Comparison of ENCODE assay signal across 9 cellular contexts in the genomic region with DNA sequence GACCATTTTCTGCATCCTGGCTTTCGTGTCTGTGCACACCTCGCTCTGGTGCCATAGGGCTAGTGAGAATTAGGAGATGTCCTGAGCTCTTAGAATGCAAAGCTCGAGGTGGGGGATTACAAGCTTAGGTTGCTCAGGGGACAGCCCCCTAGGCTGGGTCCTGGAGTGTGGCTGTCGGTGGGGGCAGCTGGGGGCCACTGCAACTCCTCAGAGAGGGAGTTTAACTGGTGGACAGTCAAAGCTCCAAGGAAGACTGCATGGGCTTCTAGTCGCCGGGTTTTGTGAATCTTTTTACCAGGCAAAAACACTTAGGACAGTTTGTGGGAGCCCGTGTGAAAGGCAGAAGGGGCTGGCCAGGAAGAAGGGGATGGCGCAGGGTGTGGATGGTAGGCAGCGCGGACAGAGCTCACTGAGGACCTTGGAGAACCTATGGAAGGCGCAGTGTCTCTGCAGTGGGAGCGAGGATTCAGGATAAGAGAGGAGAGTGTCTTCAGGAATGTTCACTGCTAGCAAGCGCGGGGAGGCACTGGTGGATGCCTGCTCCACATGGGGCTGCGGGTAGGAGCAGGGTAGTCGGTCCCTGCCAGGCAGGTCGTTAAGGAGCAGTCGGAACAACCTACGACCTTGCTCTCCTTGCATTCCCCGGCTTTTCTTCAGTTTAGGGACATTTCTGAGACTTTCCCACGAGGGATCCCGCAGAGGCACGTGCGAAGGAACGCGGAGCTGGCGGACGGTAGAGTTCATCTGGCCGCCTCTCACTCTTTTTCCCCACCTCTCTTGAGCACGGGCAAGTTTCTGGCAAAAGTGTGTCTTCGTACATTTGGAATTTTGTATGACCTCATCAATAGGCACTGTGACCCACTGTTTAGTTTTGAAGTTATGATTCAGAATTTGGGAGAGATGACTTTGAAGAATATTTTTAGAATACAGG. TPM values are rescaled to one million over a fixed set of nuclear protein-coding genes. Genes with fewer than 3 reads are reported as not detected.
DNase-seq lines count a peak whose midpoint lies in the region; ATAC-seq and TF ChIP-seq lines count a peak whose summit lies in the region.
"Had no signal": no experiment of that assay in that cellular context is flagged by ENCODE, and none has a peak within 500 bp of the region (broad histone marks: within the 10 kb centered on the region; RNA-seq: fewer than 3 reads in every experiment).

No MANE protein-coding gene starts in this region.

- H3F3A ChIP-seq in PC-3 (ENCODE audit: low read length, unreplicated experiment), result no peaks in the 10 kb centered on the region

- H2BK120ac ChIP-seq in neuronal stem cell (ENCODE audit: low read depth, low read length), result no peak overlapping the region

- no CpG with 5 or more reads among the region's 31 CpGs for WGBS in neuronal stem cell (ENCODE audit: extremely low coverage in 2 of 2, insufficient read length in 2 of 2, insufficient replicate concordance in 1 of 2), 2 donors

- no peak overlapping the region for H2BK12ac ChIP-seq in neuronal stem cell (ENCODE audit: low read length)

- H2AFZ ChIP-seq in PC-3 (ENCODE audit: low read length) (no peak overlapping the region), fibroblast of lung (ENCODE audit: low read length) (no peak overlapping the region), neuronal stem cell (ENCODE audit: low read length) (no peak overlapping the region)

- ATAC-seq in PC-3, result no peak
- no peak for ATAC-seq in GM19328 (IDR thresholded peaks at IDR 0.05; ENCODE audit: unreplicated experiment)
- no peak for ATAC-seq in GM18498 (IDR thresholded peaks at IDR 0.05; ENCODE audit: unreplicated experiment)

- H3K4me1 ChIP-seq in PC-3 (ENCODE audit: insufficient read depth, low read length), result peaks cover 24% of the 10 kb centered on the region
- H3K4me1 ChIP-seq in fibroblast of lung (ENCODE audit: control insufficient read depth, extremely low read depth, insufficient read depth, low read length), result peaks cover 10% of the 10 kb centered on the region
- H3K4me1 ChIP-seq in neuronal stem cell (ENCODE audit: control insufficient read depth in 2 of 2, insufficient read depth in 1 of 2, low read depth in 1 of 2, low read length in 2 of 2), result peaks cover 15% of the 10 kb centered on the region in 2 donors

- H2AK5ac ChIP-seq in neuronal stem cell (ENCODE audit: low read depth, low read length), result no peak overlapping the region

- H3K4me2 ChIP-seq in PC-3 (ENCODE audit: low read length) (peak overlapping the region; percentile 95), fibroblast of lung (ENCODE audit: extremely low read depth, insufficient read depth, low read length) (peak overlapping the region; percentile 89), neuronal stem cell (ENCODE audit: insufficient read depth, low read length, poor library complexity, severe bottlenecking) (no peak overlapping the region)

- H3K27ac ChIP-seq in PC-3 (ENCODE audit: low read length) (no peak overlapping the region), fibroblast of lung (ENCODE audit: insufficient read depth, low read length) (peak overlapping the region; percentile 87), neuronal stem cell (replicated peaks; ENCODE audit: low read length) (no peak overlapping the region)

- CTCF ChIA-PET in PC-3 (lab: Charles Lee), result interaction anchor here (0.7 kb wide), 1 partner anchor 78 kb away, joined by 7 read pairs; no protein-coding TSS in a partner anchor

- H3K18ac ChIP-seq in neuronal stem cell (ENCODE audit: low read length), result peak overlapping the region; percentile 91

- H3K4me3 ChIP-seq in PC-3 (ENCODE audit: low read length), result peak overlapping the region; percentile 70; the same call in 1 of the 2 replicates
- H3K4me3 ChIP-seq in fibroblast of lung (replicated peaks in 1 of 4; ENCODE audit: control extremely low read depth in 1 of 4, insufficient read depth in 1 of 4, low read depth in 3 of 4, low read length in 4 of 4), result peak overlapping the region; percentile 52 to 88 (median 62)
- peak overlapping the region in 1 of 2 donors; percentile 5 for H3K4me3 ChIP-seq in neuronal stem cell (ENCODE audit: low read length in 2 of 2)

- H3K14ac ChIP-seq in neuronal stem cell (ENCODE audit: low read length), result peak overlapping the region; percentile 22

- no peak overlapping the region for H4K91ac ChIP-seq in neuronal stem cell (ENCODE audit: low read depth, low read length, poor library complexity)

- in situ Hi-C loops in ACHN (cut with HindIII; ENCODE audit: low pct_ligation_motif_present, low pct_unique_long_range_greater_than_20kb, low sequenced_read_pairs), result no loop called here

- intact Hi-C loops in PC-3 (cut with micrococcal nuclease), result no loop called here

- no peaks in the 10 kb centered on the region for H3K36me3 ChIP-seq in PC-3 (ENCODE audit: low read depth, low read length)
- H3K36me3 ChIP-seq in fibroblast of lung (ENCODE audit: control insufficient read depth, insufficient read depth, low read length), result peaks cover 19% of the 10 kb centered on the region
- H3K36me3 ChIP-seq in neuronal stem cell (replicated peaks in 1 of 2; ENCODE audit: control insufficient read depth in 2 of 2, insufficient read depth in 2 of 2, low read length in 2 of 2), result peaks cover 0 to 18% of the 10 kb centered on the region in 2 donors

- BruUV-seq in PC-3 (replicated peaks; lab: Mats Ljungman, UMichigan), result no TSS peak

- no peak overlapping the region for H2BK5ac ChIP-seq in neuronal stem cell (ENCODE audit: low read length)

- POLR2A ChIA-PET in PC-3 (lab: Charles Lee; ENCODE audit: unreplicated experiment), result no interaction called here

- H3K79me1 ChIP-seq in neuronal stem cell (ENCODE audit: low read depth, low read length), result no peaks in the 10 kb centered on the region

- H3K9me3 ChIP-seq in PC-3 (ENCODE audit: low read length), result no peaks in the 10 kb centered on the region
- H3K9me3 ChIP-seq in fibroblast of lung (ENCODE audit: control insufficient read depth, insufficient read depth, low read depth, low read length), result no peaks in the 10 kb centered on the region
- peaks cover 5 to 7% of the 10 kb centered on the region in 2 donors for H3K9me3 ChIP-seq in neuronal stem cell (replicated peaks in 1 of 2; ENCODE audit: control insufficient read depth in 2 of 2, insufficient read depth in 1 of 2, low read depth in 1 of 2, low read length in 2 of 2)

- H3K23ac ChIP-seq in neuronal stem cell (ENCODE audit: low read depth, low read length, poor library complexity), result peak overlapping the region; percentile 18

- TF ChIP-seq CTCF in PC-3 (conservative IDR thresholded peaks at IDR 0.05; ENCODE audit: low read depth, low read length) (no peak), fibroblast of lung (conservative IDR thresholded peaks at IDR 0.05 in 1 of 2, IDR thresholded peaks at IDR 0.05 in 1 of 2; ENCODE audit: low read depth in 1 of 2, low read length in 2 of 2) (no peak)

- H3K9ac ChIP-seq in PC-3 (ENCODE audit: low read length) (no peak overlapping the region), fibroblast of lung (ENCODE audit: insufficient read depth, low read length) (peak overlapping the region; percentile 78), neuronal stem cell (ENCODE audit: low read depth, low read length, poor library complexity) (no peak overlapping the region)

- no peak overlapping the region for H3K4ac ChIP-seq in neuronal stem cell (ENCODE audit: low read length)

- H2BK15ac ChIP-seq in neuronal stem cell (ENCODE audit: low read length), result no peak overlapping the region

- H3K79me2 ChIP-seq in PC-3 (ENCODE audit: low read length) (peaks cover 17% of the 10 kb centered on the region), fibroblast of lung (ENCODE audit: control insufficient read depth, insufficient read depth, low read length) (peaks cover 25% of the 10 kb centered on the region)

- DNase-seq in ACHN (peak; percentile 7), PC-3 (peak; percentile 30), fibroblast of lung (ENCODE audit: low read depth in 2 of 2) (peak; percentile 76 to 85), neuronal stem cell (ENCODE audit: low spot score) (no peak), NCI-H1092 treated with DMSO at 0.1 percent for 48 hours (lab: John Stamatoyannopoulos, UW) (no peak), HT-29 (ENCODE audit: low spot score) (no peak)
- DNase-seq: NCI-H1048 had no signal

- H3K9me2 ChIP-seq in PC-3 (replicated peaks; ENCODE audit: low read length), result no peaks in the 10 kb centered on the region

- no peaks in the 10 kb centered on the region for H3K27me3 ChIP-seq in PC-3 (ENCODE audit: low read length)
- no peaks in the 10 kb centered on the region for H3K27me3 ChIP-seq in fibroblast of lung (ENCODE audit: control insufficient read depth, insufficient read depth, low read length)
- no peaks in the 10 kb centered on the region for H3K27me3 ChIP-seq in neuronal stem cell (ENCODE audit: control insufficient read depth in 3 of 3, insufficient read depth in 3 of 3, low read depth in 1 of 3, low read length in 3 of 3)

- no peak overlapping the region for H4K8ac ChIP-seq in neuronal stem cell (ENCODE audit: low read depth, low read length)

- no peaks in the 10 kb centered on the region for H4K20me1 ChIP-seq in PC-3 (ENCODE audit: low read length)
- no peaks in the 10 kb centered on the region for H4K20me1 ChIP-seq in fibroblast of lung (ENCODE audit: control insufficient read depth, extremely low read depth, insufficient read depth, low read length)

RNA-seq across cellular contexts. Expression of gene KCNE1, which starts 12.9 kb away (rescaled TPM):
- total RNA-seq in PC-3 (2014; rRNA removed), result 0.58 and 0.69 TPM in 2 replicates
- total RNA-seq in fibroblast of lung, result under 0.01 and 0.33 TPM in 2 replicates
- polyA plus RNA-seq in fibroblast of lung, result 0.45 and 0.63 TPM in 2 replicates
- 0.20 and 0.31 TPM in 2 replicates for polyA plus RNA-seq in fibroblast of lung (2012)
- 0.93 TPM in 1 of 2 replicates, not detected in the other for polyA minus RNA-seq in fibroblast of lung (ENCODE audit: low replicate concordance)
- 0.04 TPM for polyA plus RNA-seq in neuronal stem cell (2013, experiment 1 of 2)
- polyA plus RNA-seq in neuronal stem cell (2013, experiment 2 of 2), result 0.06 TPM
- 0.05 and 0.31 TPM in 2 replicates for total RNA-seq in HT-29 (2014; rRNA removed; shearing (Covaris generic))

Comparison
In these comparisons a context has a peak if more than half of its experiments do, and no peak if none do; other contexts are left out.
1. DNase-seq: peak in ACHN (single experiment), PC-3 (single experiment) and fibroblast of lung (2 of 2); none in neuronal stem cell (single experiment), NCI-H1092 treated with DMSO at 0.1 percent for 48 hours (single experiment) and HT-29 (single experiment).